Comparison of ENCODE assay signal across 15 cellular contexts in the genomic region with DNA sequence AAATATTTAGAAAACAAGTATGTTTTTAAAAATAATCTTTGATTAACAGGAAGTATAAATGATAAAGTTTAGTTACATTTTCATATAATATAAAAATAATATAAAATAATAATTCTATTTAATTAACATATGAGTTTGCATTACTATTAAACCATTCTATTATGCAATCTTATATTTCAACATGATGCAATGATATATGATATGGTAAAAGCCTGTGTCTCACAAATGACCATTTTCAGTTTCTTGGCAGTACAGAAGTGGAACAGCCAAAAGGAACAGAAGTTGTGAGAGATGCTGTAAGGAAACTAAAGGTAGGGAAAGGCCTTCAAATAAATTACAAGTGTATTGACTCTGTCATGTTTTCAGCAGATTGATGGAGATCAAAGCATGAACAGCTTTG.
"Had no signal": no experiment of that assay in that cellular context is flagged by ENCODE, and none has a peak within 500 bp of the region (broad histone marks: within the 10 kb centered on the region; RNA-seq: fewer than 3 reads in every experiment).

No MANE protein-coding gene starts in this region.

- FAIRE-seq: keratinocyte had no signal

- H3K9me3 ChIP-seq: breast epithelium, lower lobe of right lung, testis, vagina had no signal

- H3K27ac ChIP-seq: breast epithelium, lower lobe of right lung, testis had no signal

- H3K4me3 ChIP-seq: breast epithelium, lower lobe of right lung, testis, vagina had no signal

- H3K4me1 ChIP-seq: breast epithelium had no signal

- DNase-seq: activated CD4-positive, alpha-beta T cell treated with anti-CD3 and anti-CD28 coated beads, Interleukin-2, amount 10 ng/mL, durations not matched to agents 7 days and 5 days; activated T-cell treated with anti-CD3 and anti-CD28 coated beads, Interleukin-2, amount 50 U/mL, for 1 hour; amniotic stem cell; cerebellar nuclear complex; erythroblast; lower lobe of right lung; naive thymus-derived CD4-positive, alpha-beta T cell; occipital lobe; stimulated activated CD4-positive, alpha-beta T cell treated with anti-CD3 and anti-CD28 coated beads, Interleukin-2, amount 100 ng/mL, for 48 hours; stimulated activated CD8-positive, alpha-beta memory T cell treated with anti-CD3 and anti-CD28 coated beads, Interleukin-4, amount 100 ng/mL, for 48 hours; stimulated activated naive B cell treated with anti-CD40 and anti-IgM and Interleukin-4, amounts not matched to agents 10 μg/mL and 1 μg/mL and 100 μg/mL, for 72 hours; testis had no signal

- H3K27me3 ChIP-seq: breast epithelium, testis, vagina had no signal

- H3K36me3 ChIP-seq: breast epithelium, lower lobe of right lung, vagina had no signal
